18 cellular contexts compared by ENCODE assay signal in genomic region chr2:25090801-25091200, GRCh38. TPM values are rescaled to one million over a fixed set of nuclear protein-coding genes. Genes with fewer than 3 reads are reported as not detected.
DNase-seq lines count a peak whose midpoint lies in the region; ATAC-seq and TF ChIP-seq lines count a peak whose summit lies in the region.
"Had no signal": no experiment of that assay in that cellular context is flagged by ENCODE, and none has a peak within 500 bp of the region (broad histone marks: within the 10 kb centered on the region; RNA-seq: fewer than 3 reads in every experiment).

No MANE protein-coding gene starts in this region.

- H3K27me3 ChIP-seq in right cardiac atrium (ENCODE audit: control insufficient read depth, insufficient read depth): no peaks in the 10 kb centered on the region
- H3K27me3 ChIP-seq: BLaER1 had no signal

- POLR2A ChIA-PET in GM10248 (lab: Yijun Ruan, JAX): no interaction called here

- TF ChIP-seq CTCF in GM10248 (IDR thresholded peaks at IDR 0.05; ENCODE audit: control extremely low read depth, extremely low read depth, low read depth, missing control alignments): no peak

- DNase-seq in right cardiac atrium (no peak), left ventricle myocardium superior (no peak), NCI-H446 treated with DMSO at 0.1 percent for 48 hours (lab: John Stamatoyannopoulos, UW) (peak; percentile 3), head of caudate nucleus (peak in 35 of 42 donors; percentile 16 to 78 (median 50)), GM10248 (ENCODE audit: extremely low spot score) (no peak), 8988T (no peak)
- DNase-seq: ACHN; Caco-2; CD4-positive, alpha-beta T cell; DMS153; NCI-H1694; NCI-H2081; NCI-H774; SW 1271 had no signal

- intact Hi-C loops in right cardiac atrium (cut with DNase I) (loop anchor here in 1 of 4 donors (10.0 kb wide), 1 partner anchor 46 kb away; the partner anchor contains the start of gene EFR3B), left ventricle myocardium superior (cut with micrococcal nuclease) (no loop called here), head of caudate nucleus (cut with DNase I) (no loop called here)

- no peaks in the 10 kb centered on the region for H3K9me3 ChIP-seq in right cardiac atrium (ENCODE audit: control insufficient read depth, low read length)
- H3K9me3 ChIP-seq: BLaER1, Caco-2 had no signal

- H3K27ac ChIP-seq in right cardiac atrium (ENCODE audit: low read length): no peak overlapping the region
- H3K27ac ChIP-seq: BLaER1 had no signal

- H3K4me1 ChIP-seq in right cardiac atrium (ENCODE audit: control insufficient read depth, insufficient read depth, low read length): peaks cover 5% of the 10 kb centered on the region
- H3K4me1 ChIP-seq: BLaER1 had no signal

- CTCF ChIA-PET in GM10248 (lab: Yijun Ruan, JAX): no interaction called here

- H3K4me3 ChIP-seq in right cardiac atrium (ENCODE audit: low read length): no peak overlapping the region
- H3K4me3 ChIP-seq: BLaER1 had no signal

- 71% methylated on average over 8 of the region's 8 CpGs for WGBS in right cardiac atrium

- ATAC-seq in right cardiac atrium (peak; percentile 12 to 22), left ventricle myocardium superior (no peak), GM21825 (IDR thresholded peaks at IDR 0.05; ENCODE audit: unreplicated experiment) (no peak)
- ATAC-seq: Right ventricle myocardium inferior had no signal

RNA-seq across cellular contexts. Expression of gene EFR3B, which starts 48.9 kb away (rescaled TPM):
- 1 to 10 TPM; 4.8 to 9.7 (median 6.4) TPM for total RNA-seq in right cardiac atrium
- 2.9 TPM for polyA plus RNA-seq in right cardiac atrium
- 4.2 TPM for total RNA-seq in left ventricle myocardium superior
- total RNA-seq: OCI-LY7 had no signal

Comparison
In these comparisons a context has a peak if more than half of its experiments do, and no peak if none do; other contexts are left out.
1. ATAC-seq: peak in right cardiac atrium (2 of 2); none in left ventricle myocardium superior (single experiment) and GM21825 (single experiment).
2. DNase-seq: peak in NCI-H446 treated with DMSO at 0.1 percent for 48 hours (single experiment) and head of caudate nucleus (35 of 42); none in right cardiac atrium (0 of 3), left ventricle myocardium superior (single experiment), GM10248 (single experiment) and 8988T (single experiment).